In genomic region chr10:75408911-75409885, GRCh38 we compare ENCODE assay signal across 8 cellular contexts. TPM values are rescaled to one million over a fixed set of nuclear protein-coding genes. Genes with fewer than 3 reads are reported as not detected.
DNase-seq lines count a peak whose midpoint lies in the region; TF ChIP-seq lines count a peak whose summit lies in the region.

No MANE protein-coding gene starts in this region.

- H3K36me3 ChIP-seq in brain microvascular endothelial cell (replicated peaks), result no peaks in the 10 kb centered on the region

- POLR2A ChIA-PET in HEK293T (lab: Yijun Ruan, JAX), result interaction anchor here (0.5 to 1.6 kb wide), 18 partner anchors 9 to 239 kb away, joined by 3 to 10 read pairs (median 3); partner anchors contain the start of gene ZNF503

- no peak overlapping the region for H3K27ac ChIP-seq in brain microvascular endothelial cell

- CTCF ChIA-PET in HEK293T (lab: Yijun Ruan, JAX), result no interaction called here

- in situ Hi-C loops in brain microvascular endothelial cell (cut with HindIII; ENCODE audit: low pct_ligation_motif_present, low sequenced_read_pairs), result no loop called here

- DNase-seq in Daoy (ENCODE audit: low read depth) (peak; percentile 74), HEK293T (ENCODE audit: extremely low spot score) (peak; percentile 73), NCI-H748 treated with DMSO at 0.1 percent for 48 hours (lab: John Stamatoyannopoulos, UW) (peak; percentile 52), brain microvascular endothelial cell (no peak), skeletal muscle cell (ENCODE audit: low read depth) (no peak), NCI-H2029 treated with DMSO at 0.1 percent for 48 hours (lab: John Stamatoyannopoulos, UW) (no peak), inferior parietal cortex (ENCODE audit: extremely low spot score) (no peak)

- H3K27me3 ChIP-seq in brain microvascular endothelial cell (replicated peaks), result peaks cover 74% of the 10 kb centered on the region

- TF ChIP-seq CTCF in brain microvascular endothelial cell (IDR thresholded peaks at IDR 0.05; ENCODE audit: low read depth, low read length, missing control alignments), result no peak

- H3K4me3 ChIP-seq in brain microvascular endothelial cell (ENCODE audit: low read depth, low read length), result peak overlapping the region; percentile 71
- peak overlapping the region; percentile 83 for H3K4me3 ChIP-seq in iPS-18c (ENCODE audit: insufficient read depth, low read depth, low read length)
- peak overlapping the region; percentile 65 for H3K4me3 ChIP-seq in skeletal muscle cell (ENCODE audit: low read depth, low read length)

- no peaks in the 10 kb centered on the region for H3K9me3 ChIP-seq in iPS-18c (ENCODE audit: control insufficient read depth, insufficient read depth, low read length)

TF ChIP-seq in HEK293T, 16 proteins besides CTCF, POLR2A, EP300 and RAD21:
- TF ChIP-seq FOXK2 (IDR thresholded peaks at IDR 0.05) (no peak), L3MBTL2 (conservative IDR thresholded peaks at IDR 0.05) (peak; percentile 5), FOXA1 (IDR thresholded peaks at IDR 0.05) (no peak), BHLHE40 (IDR thresholded peaks at IDR 0.05; ENCODE audit: borderline replicate concordance) (no peak), SP1 (IDR thresholded peaks at IDR 0.05) (no peak), NFRKB (IDR thresholded peaks at IDR 0.05) (no peak), HDGF (IDR thresholded peaks at IDR 0.05; ENCODE audit: borderline replicate concordance) (no peak), CTBP1 (IDR thresholded peaks at IDR 0.05; ENCODE audit: borderline replicate concordance) (0 out of 2 replicates have a peak, but pooled peaks have one; percentile 53)
TF ChIP-seq in HEK293T: peak in this region for 2.

RNA-seq across cellular contexts. Expression of gene ZNF503, which starts 7.6 kb away (rescaled TPM):
- total RNA-seq in Daoy (2014; rRNA removed; shearing (Covaris generic)), result 3.7 and 5.7 TPM in 2 replicates

RNA-seq across cellular contexts. Expression of gene LRMDA, which starts 22.2 kb away (rescaled TPM):
- total RNA-seq in Daoy (2014; rRNA removed; shearing (Covaris generic)), result 1.6 TPM in 1 of 2 replicates, not detected in the other

Comparison
In these comparisons a context has a peak if more than half of its experiments do, and no peak if none do; other contexts are left out.
1. DNase-seq: peak in Daoy (single experiment), HEK293T (single experiment) and NCI-H748 treated with DMSO at 0.1 percent for 48 hours (single experiment); none in brain microvascular endothelial cell (single experiment), skeletal muscle cell (single experiment), NCI-H2029 treated with DMSO at 0.1 percent for 48 hours (single experiment) and inferior parietal cortex (single experiment).
2. Peak in every context shown above with its lines, with median percentiles within 50 percentile points of each other: H3K4me3 ChIP-seq.